ENCODE assay signal across 24 cellular contexts in genomic region chr3:197014942-197015575, GRCh38.
"Had no signal": no experiment of that assay in that cellular context is flagged by ENCODE, and none has a peak within 500 bp of the region (broad histone marks: within the 10 kb centered on the region; RNA-seq: fewer than 3 reads in every experiment).

No MANE protein-coding gene starts in this region.

- H3K9me3 ChIP-seq: gastroesophageal sphincter, mucosa of descending colon, testis, transverse colon had no signal

- H3K27ac ChIP-seq: gastroesophageal sphincter, hepatocyte, skin epidermis, testis, transverse colon had no signal

- H2AFZ ChIP-seq: hepatocyte had no signal

- H3K4me3 Mint-ChIP-seq: activated B cell treated with CpG ODN at 0.5 μM for 24 hours; activated CD8-positive, alpha-beta memory T cell treated with anti-CD3 and anti-CD28 coated beads, Interleukin-2, amount 10 ng/mL, durations not matched to agents 7 days and 5 days; activated CD8-positive, alpha-beta T cell treated with anti-CD3 and anti-CD28 coated beads, Interleukin-2, amount 10 ng/mL, durations not matched to agents 7 days and 5 days; activated naive CD4-positive, alpha-beta T cell treated with anti-CD3 and anti-CD28 coated beads, Interleukin-2, amount 50 U/mL, for 24 hours; activated naive CD8-positive, alpha-beta T cell treated with anti-CD3 and anti-CD28 coated beads, Interleukin-2, amount 50 U/mL, for 24 hours; memory B cell; natural killer cell treated with Interleukin-12 subunit alpha and Interleukin-12 subunit beta and Interleukin-15 and Interleukin-18, amount 100 ng/mL, for 72 hours; T-helper 2 cell treated with Interferon-gamma antibody and Interleukin-4, amounts not matched to agents 5 μg/mL and 100 μg/mL, for 36 hours had no signal

- H3K4me3 ChIP-seq: gastroesophageal sphincter, hepatocyte, mucosa of descending colon, skin epidermis, testis, transverse colon had no signal

- ATAC-seq: activated CD8-positive, alpha-beta memory T cell treated with anti-CD3 and anti-CD28 coated beads, Interleukin-2, amount 10 ng/mL, durations not matched to agents 7 days and 5 days; activated CD8-positive, alpha-beta T cell treated with anti-CD3 and anti-CD28 coated beads, Interleukin-2, amount 10 ng/mL, durations not matched to agents 7 days and 5 days; gastroesophageal sphincter; left colon; mucosa of descending colon; sciatic nerve had no signal

- H3K9me3 Mint-ChIP-seq: activated B cell treated with CpG ODN at 0.5 μM for 24 hours; activated naive CD4-positive, alpha-beta T cell treated with anti-CD3 and anti-CD28 coated beads, Interleukin-2, amount 50 U/mL, for 24 hours; activated naive CD8-positive, alpha-beta T cell treated with anti-CD3 and anti-CD28 coated beads, Interleukin-2, amount 50 U/mL, for 24 hours; activated T-helper 2 cell treated with anti-CD3 and anti-CD28 coated beads, Interferon-gamma antibody, Interleukin-2, Interleukin-4, amounts not matched to agents 10 μg/mL and 5 μg/mL and 100 μg/mL, durations not matched to agents 14 hours and 24 hours and 36 hours; memory B cell; natural killer cell treated with Interleukin-12 subunit alpha and Interleukin-12 subunit beta and Interleukin-15 and Interleukin-18, amount 100 ng/mL, for 72 hours; T-helper 2 cell treated with Interferon-gamma antibody and Interleukin-4, amounts not matched to agents 5 μg/mL and 100 μg/mL, for 36 hours had no signal

- H3K27ac Mint-ChIP-seq: activated B cell treated with CpG ODN at 0.5 μM for 24 hours; activated CD8-positive, alpha-beta memory T cell treated with anti-CD3 and anti-CD28 coated beads, Interleukin-2, amount 10 ng/mL, durations not matched to agents 7 days and 5 days; activated CD8-positive, alpha-beta T cell treated with anti-CD3 and anti-CD28 coated beads, Interleukin-2, amount 10 ng/mL, durations not matched to agents 7 days and 5 days; activated naive CD4-positive, alpha-beta T cell treated with anti-CD3 and anti-CD28 coated beads, Interleukin-2, amount 50 U/mL, for 24 hours; activated naive CD8-positive, alpha-beta T cell treated with anti-CD3 and anti-CD28 coated beads, Interleukin-2, amount 50 U/mL, for 24 hours; activated T-helper 2 cell treated with anti-CD3 and anti-CD28 coated beads, Interferon-gamma antibody, Interleukin-2, Interleukin-4, amounts not matched to agents 10 μg/mL and 5 μg/mL and 100 μg/mL, durations not matched to agents 14 hours and 24 hours and 36 hours; memory B cell; natural killer cell treated with Interleukin-12 subunit alpha and Interleukin-12 subunit beta and Interleukin-15 and Interleukin-18, amount 100 ng/mL, for 72 hours; T-helper 2 cell treated with Interferon-gamma antibody and Interleukin-4, amounts not matched to agents 5 μg/mL and 100 μg/mL, for 36 hours had no signal

- H3K36me3 ChIP-seq: gastroesophageal sphincter, transverse colon had no signal

- H3K4me1 Mint-ChIP-seq: activated B cell treated with CpG ODN at 0.5 μM for 24 hours; activated CD8-positive, alpha-beta memory T cell treated with anti-CD3 and anti-CD28 coated beads, Interleukin-2, amount 10 ng/mL, durations not matched to agents 7 days and 5 days; activated naive CD4-positive, alpha-beta T cell treated with anti-CD3 and anti-CD28 coated beads, Interleukin-2, amount 50 U/mL, for 24 hours; activated naive CD8-positive, alpha-beta T cell treated with anti-CD3 and anti-CD28 coated beads, Interleukin-2, amount 50 U/mL, for 24 hours; memory B cell had no signal

- H3K36me3 Mint-ChIP-seq: activated CD8-positive, alpha-beta memory T cell treated with anti-CD3 and anti-CD28 coated beads, Interleukin-2, amount 10 ng/mL, durations not matched to agents 7 days and 5 days; activated naive CD4-positive, alpha-beta T cell treated with anti-CD3 and anti-CD28 coated beads, Interleukin-2, amount 50 U/mL, for 24 hours; memory B cell; natural killer cell treated with Interleukin-12 subunit alpha and Interleukin-12 subunit beta and Interleukin-15 and Interleukin-18, amount 100 ng/mL, for 72 hours had no signal

- H3K4me2 ChIP-seq: hepatocyte had no signal

- H3K27me3 ChIP-seq: gastroesophageal sphincter, hepatocyte, testis, transverse colon had no signal

- H3K27me3 Mint-ChIP-seq: activated B cell treated with CpG ODN at 0.5 μM for 24 hours; activated CD8-positive, alpha-beta memory T cell treated with anti-CD3 and anti-CD28 coated beads, Interleukin-2, amount 10 ng/mL, durations not matched to agents 7 days and 5 days; activated naive CD4-positive, alpha-beta T cell treated with anti-CD3 and anti-CD28 coated beads, Interleukin-2, amount 50 U/mL, for 24 hours; activated naive CD8-positive, alpha-beta T cell treated with anti-CD3 and anti-CD28 coated beads, Interleukin-2, amount 50 U/mL, for 24 hours; natural killer cell treated with Interleukin-12 subunit alpha and Interleukin-12 subunit beta and Interleukin-15 and Interleukin-18, amount 100 ng/mL, for 72 hours had no signal

- H3K79me2 ChIP-seq: hepatocyte had no signal

- H3K4me1 ChIP-seq: gastroesophageal sphincter, transverse colon had no signal

- DNase-seq: activated B cell treated with CpG ODN at 0.5 μM for 24 hours; activated CD8-positive, alpha-beta memory T cell treated with anti-CD3 and anti-CD28 coated beads, Interleukin-2, amount 10 ng/mL, durations not matched to agents 7 days and 5 days; activated CD8-positive, alpha-beta T cell treated with anti-CD3 and anti-CD28 coated beads, Interleukin-2, amount 10 ng/mL, durations not matched to agents 7 days and 5 days; activated naive CD8-positive, alpha-beta T cell treated with anti-CD3 and anti-CD28 coated beads, Interleukin-2, amount 50 U/mL, for 24 hours; activated T-cell treated with anti-CD3 and anti-CD28 coated beads, Interleukin-2, amount 50 U/mL, for 48 hours; amygdala; caudate nucleus; left colon; stimulated activated CD4-positive, alpha-beta T cell treated with anti-CD3 and anti-CD28 coated beads, Interleukin-4, amount 100 ng/mL, for 24 hours; stimulated activated naive CD4-positive, alpha-beta T cell; testis; transverse colon had no signal

- FAIRE-seq: endothelial cell of umbilical vein, keratinocyte had no signal
